In genomic region chr14:57302883-57303282, GRCh38 we compare ENCODE assay signal across 21 cellular contexts.
"Had no signal": no experiment of that assay in that cellular context is flagged by ENCODE, and none has a peak within 500 bp of the region (broad histone marks: within the 10 kb centered on the region; RNA-seq: fewer than 3 reads in every experiment).

No MANE protein-coding gene starts in this region.

- H3K9me3 ChIP-seq: sigmoid colon, stomach, vagina had no signal

- H3K4me1 ChIP-seq: sigmoid colon, stomach, vagina had no signal

- ATAC-seq: esophagus mucosa; left lobe of liver; stimulated activated effector memory CD8-positive, alpha-beta T cell treated with anti-CD3 and anti-CD28 coated beads, Interleukin-12 subunit alpha, Interleukin-12 subunit beta, amount 100 ng/mL, for 72 hours had no signal

- H3K36me3 ChIP-seq: sigmoid colon, stomach, vagina, WERI-Rb-1 had no signal

- H3K4me1 Mint-ChIP-seq: activated naive CD8-positive, alpha-beta T cell treated with anti-CD3 and anti-CD28 coated beads, Interleukin-2, amount 10 ng/mL, durations not matched to agents 7 days and 5 days; brain; mesothelial cell of epicardium; nephron progenitor cell; stimulated activated effector memory CD8-positive, alpha-beta T cell treated with anti-CD3 and anti-CD28 coated beads, Interleukin-12 subunit alpha, Interleukin-12 subunit beta, amount 100 ng/mL, for 72 hours had no signal

- H3K4me3 Mint-ChIP-seq: activated naive CD8-positive, alpha-beta T cell treated with anti-CD3 and anti-CD28 coated beads, Interleukin-2, amount 10 ng/mL, durations not matched to agents 7 days and 5 days; activated T-helper 1 cell treated with anti-CD3 and anti-CD28 coated beads, Interleukin-12 subunit alpha, Interleukin-12 subunit beta, Interleukin-2, Interleukin-4 antibody, amounts not matched to agents 30 ng/mL and 10 ng/mL and 1 ng/mL, durations not matched to agents 14 hours and 24 hours and 36 hours; brain; mesothelial cell of epicardium; nephron progenitor cell; stimulated activated effector memory CD8-positive, alpha-beta T cell treated with anti-CD3 and anti-CD28 coated beads, Interleukin-12 subunit alpha, Interleukin-12 subunit beta, amount 100 ng/mL, for 72 hours had no signal

- H3K36me3 Mint-ChIP-seq: activated naive CD8-positive, alpha-beta T cell treated with anti-CD3 and anti-CD28 coated beads, Interleukin-2, amount 10 ng/mL, durations not matched to agents 7 days and 5 days; brain; mesothelial cell of epicardium; stimulated activated effector memory CD8-positive, alpha-beta T cell treated with anti-CD3 and anti-CD28 coated beads, Interleukin-12 subunit alpha, Interleukin-12 subunit beta, amount 100 ng/mL, for 72 hours had no signal

- H3K27me3 ChIP-seq: vagina had no signal

- H3K27ac Mint-ChIP-seq: activated naive CD8-positive, alpha-beta T cell treated with anti-CD3 and anti-CD28 coated beads, Interleukin-2, amount 10 ng/mL, durations not matched to agents 7 days and 5 days; activated T-helper 1 cell treated with anti-CD3 and anti-CD28 coated beads, Interleukin-12 subunit alpha, Interleukin-12 subunit beta, Interleukin-2, Interleukin-4 antibody, amounts not matched to agents 30 ng/mL and 10 ng/mL and 1 ng/mL, durations not matched to agents 14 hours and 24 hours and 36 hours; brain; mesothelial cell of epicardium; nephron progenitor cell; stimulated activated effector memory CD8-positive, alpha-beta T cell treated with anti-CD3 and anti-CD28 coated beads, Interleukin-12 subunit alpha, Interleukin-12 subunit beta, amount 100 ng/mL, for 72 hours had no signal

- H3K9me3 Mint-ChIP-seq: activated naive CD8-positive, alpha-beta T cell treated with anti-CD3 and anti-CD28 coated beads, Interleukin-2, amount 10 ng/mL, durations not matched to agents 7 days and 5 days; activated T-helper 1 cell treated with anti-CD3 and anti-CD28 coated beads, Interleukin-12 subunit alpha, Interleukin-12 subunit beta, Interleukin-2, Interleukin-4 antibody, amounts not matched to agents 30 ng/mL and 10 ng/mL and 1 ng/mL, durations not matched to agents 14 hours and 24 hours and 36 hours; brain; mesothelial cell of epicardium; nephron progenitor cell; stimulated activated effector memory CD8-positive, alpha-beta T cell treated with anti-CD3 and anti-CD28 coated beads, Interleukin-12 subunit alpha, Interleukin-12 subunit beta, amount 100 ng/mL, for 72 hours had no signal

- DNase-seq: activated CD4-positive, alpha-beta T cell treated with anti-CD3 and anti-CD28 coated beads, Interleukin-2, amount 50 U/mL, for 48 hours; activated naive CD4-positive, alpha-beta T cell; activated naive CD8-positive, alpha-beta T cell treated with anti-CD3 and anti-CD28 coated beads, Interleukin-2, amount 10 ng/mL, durations not matched to agents 7 days and 5 days; activated T-cell treated with anti-CD3 and anti-CD28 coated beads for 4 hours; effector CD4-positive, alpha-beta T cell; hypothalamus; nephron progenitor cell; nucleus accumbens; sigmoid colon; stimulated activated CD4-positive, alpha-beta T cell treated with anti-CD3 and anti-CD28 coated beads, Interleukin-4, amount 100 ng/mL, for 24 hours; stomach; T-helper 2 cell; WERI-Rb-1 had no signal

- H3K4me3 ChIP-seq: lung, sigmoid colon, stomach, vagina had no signal
